1 cellular context compared by ENCODE assay signal in the genomic region with DNA sequence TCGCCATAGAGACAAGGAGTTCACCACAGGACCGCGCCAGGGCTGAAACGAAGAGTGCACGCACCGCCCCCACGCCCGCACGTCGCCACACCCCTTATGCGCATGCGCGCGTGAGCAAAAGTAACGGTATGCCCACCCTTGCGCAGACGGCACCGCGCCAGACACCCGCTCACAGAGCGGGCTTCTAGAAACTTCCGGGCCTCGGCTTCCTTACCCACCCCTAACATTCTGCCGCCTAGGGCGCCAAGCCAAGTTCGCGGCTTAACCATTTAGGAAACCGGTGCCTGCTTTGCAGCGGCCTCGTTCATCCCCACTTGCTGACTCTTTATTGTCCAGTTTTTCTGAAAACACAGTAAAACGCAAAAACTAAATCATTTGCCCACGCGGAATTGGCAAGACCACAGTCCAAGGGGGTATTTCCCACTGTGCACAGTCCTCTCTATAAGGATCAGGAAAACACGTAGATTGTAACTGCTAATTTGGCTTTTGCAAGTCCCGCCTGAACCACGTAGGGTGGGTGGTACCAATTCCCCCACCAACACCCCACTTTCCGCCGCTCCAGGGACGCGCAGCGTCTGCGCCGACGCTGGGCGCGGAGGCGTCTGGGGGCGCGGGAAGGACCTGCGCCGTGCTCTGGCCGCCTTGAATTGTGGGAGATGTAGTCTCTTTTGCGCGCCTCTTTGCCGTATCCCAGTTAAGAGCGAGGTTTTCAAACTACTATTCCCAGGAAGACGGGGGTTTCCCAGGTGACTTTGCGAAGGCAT.
TF ChIP-seq lines count a peak whose summit lies in the region.

Gene FBXO15 (minus strand): TSS at position 56 of the 764 bp plus-strand sequence. CDS start 49 bp downstream, at position 7.
A gene with protein sequence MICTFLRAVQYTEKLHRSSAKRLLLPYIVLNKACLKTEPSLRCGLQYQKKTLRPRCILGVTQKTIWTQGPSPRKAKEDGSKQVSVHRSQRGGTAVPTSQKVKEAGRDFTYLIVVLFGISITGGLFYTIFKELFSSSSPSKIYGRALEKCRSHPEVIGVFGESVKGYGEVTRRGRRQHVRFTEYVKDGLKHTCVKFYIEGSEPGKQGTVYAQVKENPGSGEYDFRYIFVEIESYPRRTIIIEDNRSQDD (plus strand): TSS at position 745 of the 764 bp plus-strand sequence. CDS start 286 bp downstream, outside the sequence.

TF ChIP-seq in HepG2, 621 proteins besides CTCF, POLR2A, EP300 and RAD21 (continued from another document):
- TF ChIP-seq, protein P1, sequence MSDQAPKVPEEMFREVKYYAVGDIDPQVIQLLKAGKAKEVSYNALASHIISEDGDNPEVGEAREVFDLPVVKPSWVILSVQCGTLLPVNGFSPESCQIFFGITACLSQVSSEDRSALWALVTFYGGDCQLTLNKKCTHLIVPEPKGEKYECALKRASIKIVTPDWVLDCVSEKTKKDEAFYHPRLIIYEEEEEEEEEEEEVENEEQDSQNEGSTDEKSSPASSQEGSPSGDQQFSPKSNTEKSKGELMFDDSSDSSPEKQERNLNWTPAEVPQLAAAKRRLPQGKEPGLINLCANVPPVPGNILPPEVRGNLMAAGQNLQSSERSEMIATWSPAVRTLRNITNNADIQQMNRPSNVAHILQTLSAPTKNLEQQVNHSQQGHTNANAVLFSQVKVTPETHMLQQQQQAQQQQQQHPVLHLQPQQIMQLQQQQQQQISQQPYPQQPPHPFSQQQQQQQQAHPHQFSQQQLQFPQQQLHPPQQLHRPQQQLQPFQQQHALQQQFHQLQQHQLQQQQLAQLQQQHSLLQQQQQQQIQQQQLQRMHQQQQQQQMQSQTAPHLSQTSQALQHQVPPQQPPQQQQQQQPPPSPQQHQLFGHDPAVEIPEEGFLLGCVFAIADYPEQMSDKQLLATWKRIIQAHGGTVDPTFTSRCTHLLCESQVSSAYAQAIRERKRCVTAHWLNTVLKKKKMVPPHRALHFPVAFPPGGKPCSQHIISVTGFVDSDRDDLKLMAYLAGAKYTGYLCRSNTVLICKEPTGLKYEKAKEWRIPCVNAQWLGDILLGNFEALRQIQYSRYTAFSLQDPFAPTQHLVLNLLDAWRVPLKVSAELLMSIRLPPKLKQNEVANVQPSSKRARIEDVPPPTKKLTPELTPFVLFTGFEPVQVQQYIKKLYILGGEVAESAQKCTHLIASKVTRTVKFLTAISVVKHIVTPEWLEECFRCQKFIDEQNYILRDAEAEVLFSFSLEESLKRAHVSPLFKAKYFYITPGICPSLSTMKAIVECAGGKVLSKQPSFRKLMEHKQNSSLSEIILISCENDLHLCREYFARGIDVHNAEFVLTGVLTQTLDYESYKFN (CRISPR knock-in tag; conservative IDR thresholded peaks at IDR 0.05): peak; percentile 21; the same call in 1 of the 2 replicates
- TF ChIP-seq TFDP1 (CRISPR knock-in tag; IDR thresholded peaks at IDR 0.05; ENCODE audit: borderline replicate concordance): peak; percentile 90
- TF ChIP-seq ZBTB4 (CRISPR knock-in tag; IDR thresholded peaks at IDR 0.05; ENCODE audit: borderline replicate concordance): no peak
- TF ChIP-seq, protein P2, sequence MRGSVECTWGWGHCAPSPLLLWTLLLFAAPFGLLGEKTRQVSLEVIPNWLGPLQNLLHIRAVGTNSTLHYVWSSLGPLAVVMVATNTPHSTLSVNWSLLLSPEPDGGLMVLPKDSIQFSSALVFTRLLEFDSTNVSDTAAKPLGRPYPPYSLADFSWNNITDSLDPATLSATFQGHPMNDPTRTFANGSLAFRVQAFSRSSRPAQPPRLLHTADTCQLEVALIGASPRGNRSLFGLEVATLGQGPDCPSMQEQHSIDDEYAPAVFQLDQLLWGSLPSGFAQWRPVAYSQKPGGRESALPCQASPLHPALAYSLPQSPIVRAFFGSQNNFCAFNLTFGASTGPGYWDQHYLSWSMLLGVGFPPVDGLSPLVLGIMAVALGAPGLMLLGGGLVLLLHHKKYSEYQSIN (CRISPR knock-in tag; IDR thresholded peaks at IDR 0.05; ENCODE audit: borderline replicate concordance): no peak
- peak; percentile 69; the same call in 1 of the 2 replicates for TF ChIP-seq ZBTB38 (CRISPR knock-in tag; IDR thresholded peaks at IDR 0.05)
- no peak for TF ChIP-seq NFIB (CRISPR knock-in tag; IDR thresholded peaks at IDR 0.05; ENCODE audit: borderline replicate concordance)
- TF ChIP-seq MEF2D (CRISPR knock-in tag; IDR thresholded peaks at IDR 0.05): peak; percentile 47; the same call in 1 of the 2 replicates
- TF ChIP-seq ZNF780A (CRISPR knock-in tag; IDR thresholded peaks at IDR 0.05): no peak
- no peak for TF ChIP-seq ZNF234 (CRISPR knock-in tag; conservative IDR thresholded peaks at IDR 0.05)
- TF ChIP-seq KLF11 (CRISPR knock-in tag; IDR thresholded peaks at IDR 0.05): 0 out of 2 replicates have a peak, but pooled peaks have one; percentile 49
- no peak for TF ChIP-seq PAX8 (CRISPR knock-in tag; IDR thresholded peaks at IDR 0.05; ENCODE audit: borderline replicate concordance)
- TF ChIP-seq ZNF18 (CRISPR knock-in tag; IDR thresholded peaks at IDR 0.05; ENCODE audit: insufficient replicate concordance): peak; percentile 66
- TF ChIP-seq SPEN (CRISPR knock-in tag; IDR thresholded peaks at IDR 0.05; ENCODE audit: low read depth): peak; percentile 65
- TF ChIP-seq SP1 (IDR thresholded peaks at IDR 0.05): no peak
- peak; percentile 58 for TF ChIP-seq SP1 (CRISPR knock-in tag; IDR thresholded peaks at IDR 0.05)
- no peak for TF ChIP-seq FLYWCH1 (CRISPR knock-in tag; IDR thresholded peaks at IDR 0.05)
- TF ChIP-seq ETS1 (CRISPR knock-in tag; IDR thresholded peaks at IDR 0.05): no peak
TF ChIP-seq in HepG2: peak in this region for 321.
